Comparison of ENCODE assay signal across 8 cellular contexts in genomic region chr7:83655951-83656556, GRCh38. TPM values are rescaled to one million over a fixed set of nuclear protein-coding genes. Genes with fewer than 3 reads are reported as not detected.
DNase-seq lines count a peak whose midpoint lies in the region; ATAC-seq and TF ChIP-seq lines count a peak whose summit lies in the region.

No MANE protein-coding gene starts in this region.

- DNase-seq in SIG-M5 treated with dmso at 0.1 percent for 504 hours (lab: John Stamatoyannopoulos, UW; ENCODE audit: unreplicated experiment) (peak; percentile 21), SIG-M5 (lab: John Stamatoyannopoulos, UW) (no peak), HFF-Myc (ENCODE audit: extremely low read depth, low read depth) (no peak), NCI-H1092 (lab: John Stamatoyannopoulos, UW) (peak; percentile 17), amniotic epithelial cell (ENCODE audit: low read depth) (peak; percentile 53), kidney epithelial cell (ENCODE audit: low read depth) (peak; percentile 18)

- H3K4me3 ChIP-seq in HFF-Myc (replicated peaks; ENCODE audit: low read depth, low read length) (no peak overlapping the region), kidney epithelial cell (ENCODE audit: low read depth, low read length) (no peak overlapping the region)

- no peaks in the 10 kb centered on the region for H3K36me3 ChIP-seq in kidney epithelial cell (ENCODE audit: control insufficient read depth, insufficient read depth, low read length)

- H3K27me3 ChIP-seq in kidney epithelial cell (ENCODE audit: control insufficient read depth, insufficient read depth, low read length), result no peaks in the 10 kb centered on the region

- TF ChIP-seq CTCF in HFF-Myc (IDR thresholded peaks at IDR 0.05; ENCODE audit: low read depth, low read length, missing control alignments), result peak; percentile 80
- TF ChIP-seq CTCF in kidney epithelial cell (IDR thresholded peaks at IDR 0.05; ENCODE audit: insufficient read depth, low read length, poor library complexity, severe bottlenecking), result peak; percentile 92

- no peak for ATAC-seq in GM21526 (IDR thresholded peaks at IDR 0.05; ENCODE audit: low FRiP score, unreplicated experiment)
- no peak for ATAC-seq in HG03108 (IDR thresholded peaks at IDR 0.05; ENCODE audit: unreplicated experiment)

RNA-seq across cellular contexts. Expression of gene SEMA3E, which starts 7.1 kb away (rescaled TPM):
- 0.07 TPM in 1 of 2 replicates, not detected in the other for total RNA-seq in kidney epithelial cell

Comparison
In these comparisons a context has a peak if more than half of its experiments do, and no peak if none do; other contexts are left out.
1. DNase-seq: peak in SIG-M5 treated with dmso at 0.1 percent for 504 hours (single experiment), NCI-H1092 (single experiment), amniotic epithelial cell (single experiment) and kidney epithelial cell (single experiment); none in SIG-M5 (single experiment) and HFF-Myc (single experiment).